In the genomic region with DNA sequence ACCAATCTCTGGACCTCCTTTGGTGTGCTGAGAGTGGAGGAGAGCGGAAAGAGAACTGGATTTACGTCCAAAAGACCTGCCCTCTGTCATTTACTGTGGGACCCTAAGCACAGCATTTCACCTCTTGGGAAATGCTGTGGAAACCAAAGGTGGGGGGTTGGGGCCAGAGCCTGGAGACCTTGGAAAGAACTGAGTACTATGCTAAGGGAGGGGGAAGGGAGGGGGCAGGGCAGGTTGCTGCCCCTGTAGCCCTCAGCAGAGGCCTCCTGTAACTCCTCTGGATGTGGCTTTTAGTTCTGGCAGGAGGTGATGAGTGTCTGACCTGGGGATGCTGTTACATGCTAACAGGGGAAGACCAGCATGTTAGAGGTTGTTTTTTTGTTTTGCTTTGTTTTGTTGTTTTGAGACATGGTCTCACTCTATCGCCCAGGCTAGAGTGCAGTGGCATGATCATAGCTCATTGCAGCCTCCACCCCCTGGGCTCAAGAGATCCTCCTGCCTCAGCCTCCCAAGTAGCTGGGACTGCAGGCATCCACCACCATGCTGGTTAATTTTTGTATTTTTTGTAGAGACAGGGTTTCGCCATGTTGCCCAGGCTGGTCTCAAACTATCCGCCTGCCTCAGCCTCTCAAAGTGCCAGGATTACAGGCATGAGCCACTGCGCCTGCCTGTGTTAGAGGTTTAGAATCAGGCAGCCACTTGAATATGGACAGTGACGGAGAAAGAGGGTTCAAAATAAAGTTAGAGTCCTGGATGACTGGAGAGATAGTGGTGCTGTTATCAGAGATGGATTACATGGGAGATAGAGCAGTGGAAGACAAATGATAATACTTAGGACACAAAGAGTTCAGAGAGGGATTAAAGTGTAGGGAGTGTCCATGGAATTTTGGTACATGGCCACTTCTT, we compare ENCODE assay signal across 1 cellular context.
TF ChIP-seq lines count a peak whose summit lies in the region.

No MANE protein-coding gene starts in this region.

TF ChIP-seq in H1, 55 proteins besides CTCF, POLR2A, EP300 and RAD21:
- peak; percentile 32 for TF ChIP-seq ASH2L (IDR thresholded peaks at IDR 0.05; ENCODE audit: low read length)
- TF ChIP-seq KDM1A (IDR thresholded peaks at IDR 0.05; ENCODE audit: borderline replicate concordance, low read length) = no peak
- TF ChIP-seq CEBPB (IDR thresholded peaks at IDR 0.05; ENCODE audit: low read depth, low read length) = no peak
